Comparison of ENCODE assay signal across 14 cellular contexts in the genomic region with DNA sequence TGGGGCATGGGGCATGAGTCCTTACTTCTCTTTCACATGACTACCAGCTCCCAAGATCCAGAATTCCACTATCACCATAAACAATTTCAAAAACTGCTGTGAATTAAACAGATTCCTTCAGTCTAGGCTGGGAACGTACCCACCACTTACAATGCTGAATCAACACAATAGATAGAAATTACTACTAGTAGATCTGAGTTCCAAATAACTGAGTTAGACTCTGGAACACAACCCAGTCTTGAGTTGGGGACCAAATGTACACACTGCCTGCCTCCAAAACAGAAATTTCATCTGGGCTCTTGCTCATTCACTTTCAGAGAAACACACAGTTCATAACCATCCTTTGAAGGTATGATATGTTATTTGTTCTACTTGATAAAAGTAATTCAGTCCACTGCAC. TPM values are rescaled to one million over a fixed set of nuclear protein-coding genes. Genes with fewer than 3 reads are reported as not detected.
DNase-seq lines count a peak whose midpoint lies in the region; ATAC-seq and TF ChIP-seq lines count a peak whose summit lies in the region.
"Had no signal": no experiment of that assay in that cellular context is flagged by ENCODE, and none has a peak within 500 bp of the region (broad histone marks: within the 10 kb centered on the region; RNA-seq: fewer than 3 reads in every experiment).

No MANE protein-coding gene starts in this region.

- ATAC-seq in HG02588 (IDR thresholded peaks at IDR 0.05; ENCODE audit: unreplicated experiment) = no peak
- ATAC-seq in HG02852 (IDR thresholded peaks at IDR 0.05; ENCODE audit: unreplicated experiment) = no peak
- no peak for ATAC-seq in HG03439 (IDR thresholded peaks at IDR 0.05; ENCODE audit: unreplicated experiment)

- WGBS in GM23248 (ENCODE audit: low coverage in 1 of 2, low lambda C conversion rate in 2 of 2, missing lambda C conversion rate in 2 of 2), 2 experiments = 4 to 5% methylated on average over 1 of the region's 1 CpG
- WGBS in adrenal gland, 4 donors = 62 to 86% (median 74%) methylated on average over 1 of the region's 1 CpG
- WGBS in hepatocyte (ENCODE audit: low lambda C conversion rate, missing lambda C conversion rate) = 88% methylated on average over 1 of the region's 1 CpG
- WGBS in spleen, 5 donors = 78 to 88% (median 83%) methylated on average over 1 of the region's 1 CpG

- DNase-seq in GM23248 = peak; percentile 46
- DNase-seq in adrenal gland = no peak
- DNase-seq in hepatocyte (ENCODE audit: low spot score) = no peak
- DNase-seq in spleen = no peak
- DNase-seq in T-helper 2 cell = no peak
- DNase-seq: activated B cell treated with CpG ODN at 0.5 μM for 24 hours; activated T-cell treated with anti-CD3 and anti-CD28 coated beads, Interleukin-2, amount 50 U/mL, for 1 hour; COR-L47; NCI-H1048; NCI-H510A; SIG-M5 had no signal

- H3K4me3 ChIP-seq in GM23248 (peak overlapping the region; percentile 54), adrenal gland (no peak overlapping the region), hepatocyte (no peak overlapping the region), spleen (peak overlapping the region in 1 of 8 donors; percentile 11)

- H3K9me2 ChIP-seq in GM23248 (ENCODE audit: insufficient read depth) = no peaks in the 10 kb centered on the region
- no peaks in the 10 kb centered on the region for H3K9me2 ChIP-seq in hepatocyte (replicated peaks; ENCODE audit: insufficient read depth)

- TF ChIP-seq CTCF in adrenal gland (IDR thresholded peaks at IDR 0.05) (no peak), hepatocyte (IDR thresholded peaks at IDR 0.05; ENCODE audit: poor library complexity) (no peak), spleen (IDR thresholded peaks at IDR 0.05 in 8 of 11, conservative IDR thresholded peaks at IDR 0.05 in 3 of 11) (no peak)

- H3K9ac ChIP-seq in GM23248 = peak overlapping the region; percentile 74

- H4K20me1 ChIP-seq in GM23248 (ENCODE audit: insufficient read depth) (no peaks in the 10 kb centered on the region), hepatocyte (ENCODE audit: insufficient read depth, poor library complexity, severe bottlenecking) (peaks cover 73% of the 10 kb centered on the region)

- peaks cover 5% of the 10 kb centered on the region; the same call in 1 of the 2 replicates for H3K36me3 ChIP-seq in GM23248 (ENCODE audit: low read depth)
- no peaks in the 10 kb centered on the region for H3K36me3 ChIP-seq in adrenal gland (replicated peaks in 1 of 2)
- no peaks in the 10 kb centered on the region for H3K36me3 ChIP-seq in hepatocyte (replicated peaks; ENCODE audit: insufficient read depth, low read depth)
- peaks cover 0 to 4% (median 0%) of the 10 kb centered on the region in 6 donors for H3K36me3 ChIP-seq in spleen

- in situ Hi-C loops in GM23248 (cut with MboI) = no loop called here

- TF ChIP-seq POLR2A in adrenal gland (IDR thresholded peaks at IDR 0.05) (no peak), spleen (IDR thresholded peaks at IDR 0.05) (no peak)

- H3K79me2 ChIP-seq in GM23248 (ENCODE audit: insufficient read depth) (peaks cover 96% of the 10 kb centered on the region), hepatocyte (peaks cover 100% of the 10 kb centered on the region)

- peaks cover 86% of the 10 kb centered on the region for H3K4me1 ChIP-seq in GM23248 (ENCODE audit: insufficient read depth)
- peaks cover 0 to 44% of the 10 kb centered on the region in 2 donors for H3K4me1 ChIP-seq in adrenal gland (replicated peaks in 1 of 2)
- H3K4me1 ChIP-seq in hepatocyte (ENCODE audit: insufficient read depth) = peaks cover 28% of the 10 kb centered on the region
- peaks cover 14 to 85% (median 45%) of the 10 kb centered on the region in 6 donors for H3K4me1 ChIP-seq in spleen

- intact Hi-C loops in adrenal gland (cut with DNase I) = no loop called here
- intact Hi-C loops in spleen (cut with DNase I; ENCODE audit: low total_unique reads) = no loop called here

- H3F3A ChIP-seq in GM23248 (ENCODE audit: insufficient read depth) = peaks cover 88% of the 10 kb centered on the region

- peak overlapping the region; percentile 73 for H3K4me2 ChIP-seq in GM23248 (ENCODE audit: unreplicated experiment)
- H3K4me2 ChIP-seq in hepatocyte = peak overlapping the region; percentile 0

- no peaks in the 10 kb centered on the region for H3K27me3 ChIP-seq in GM23248 (replicated peaks; ENCODE audit: insufficient read depth)
- H3K27me3 ChIP-seq in adrenal gland = no peaks in the 10 kb centered on the region
- no peaks in the 10 kb centered on the region for H3K27me3 ChIP-seq in hepatocyte
- no peaks in the 10 kb centered on the region for H3K27me3 ChIP-seq in spleen (replicated peaks in 1 of 7)

- no peak overlapping the region for H2AFZ ChIP-seq in GM23248
- no peak overlapping the region for H2AFZ ChIP-seq in hepatocyte

- H3K27ac ChIP-seq in GM23248 = peak overlapping the region; percentile 90
- H3K27ac ChIP-seq in adrenal gland = peak overlapping the region in 3 of 5 donors; percentile 16 to 69 (median 66)
- H3K27ac ChIP-seq in hepatocyte = peak overlapping the region; percentile 46
- peak overlapping the region in 7 of 8 donors; percentile 46 to 80 (median 73) for H3K27ac ChIP-seq in spleen

- H3K9me3 ChIP-seq in GM23248 (ENCODE audit: low read depth) (no peaks in the 10 kb centered on the region), adrenal gland (replicated peaks in 1 of 3) (no peaks in the 10 kb centered on the region), hepatocyte (ENCODE audit: low read depth) (no peaks in the 10 kb centered on the region), spleen (no peaks in the 10 kb centered on the region)

RNA-seq across cellular contexts. Expression of a gene that starts 8.9 kb away (rescaled TPM):
- 170 and 172 TPM in 2 replicates for total RNA-seq in GM23248 (2014; rRNA removed; shearing (Covaris generic))
- polyA plus RNA-seq in GM23248 (2016; fragmentation: Nextera tagmentation; extraction: Ambion mirVana) = 401 and 403 TPM in 2 replicates
- 100 to 1,000 TPM in 2 of 8 donors, 10 to 100 TPM in 6; 57.3 to 124 (median 84.8) TPM for total RNA-seq in adrenal gland
- 10 to 100 TPM; 17.4 to 57.1 (median 32.3) TPM for polyA plus RNA-seq in adrenal gland
- 109 and 137 TPM in 2 replicates for total RNA-seq in hepatocyte
- 76.5 and 110 TPM in 2 replicates for polyA plus RNA-seq in hepatocyte
- 100 to 1,000 TPM in 2 of 7 donors, 10 to 100 TPM in 5; 71.2 to 119 (median 79.1) TPM for total RNA-seq in spleen
- polyA plus RNA-seq in spleen = 10 to 100 TPM; 12.0 to 26.1 (median 17.1) TPM
